ENCODE assay signal across 8 cellular contexts in genomic region chrX:51742586-51742985, GRCh38. TPM values are rescaled to one million over a fixed set of nuclear protein-coding genes. Genes with fewer than 3 reads are reported as not detected.
DNase-seq lines count a peak whose midpoint lies in the region; ATAC-seq and TF ChIP-seq lines count a peak whose summit lies in the region.

No MANE protein-coding gene starts in this region.

- TF ChIP-seq CTCF in left ventricle myocardium inferior (IDR thresholded peaks at IDR 0.05; ENCODE audit: borderline replicate concordance): no peak
- TF ChIP-seq CTCF in lower lobe of right lung (IDR thresholded peaks at IDR 0.05): no peak
- no peak for TF ChIP-seq CTCF in upper lobe of right lung (IDR thresholded peaks at IDR 0.05)

- peaks cover 10% of the 10 kb centered on the region for H3K4me1 ChIP-seq in left ventricle myocardium inferior
- H3K4me1 ChIP-seq in lower lobe of right lung: peaks cover 3% of the 10 kb centered on the region
- H3K4me1 ChIP-seq in upper lobe of right lung: no peaks in the 10 kb centered on the region

- peak overlapping the region; percentile 84 for H3K4me3 Mint-ChIP-seq in activated naive CD8-positive, alpha-beta T cell treated with anti-CD3 and anti-CD28 coated beads, Interleukin-2, amount 50 U/mL, for 24 hours

- H3K36me3 Mint-ChIP-seq in activated naive CD8-positive, alpha-beta T cell treated with anti-CD3 and anti-CD28 coated beads, Interleukin-2, amount 50 U/mL, for 24 hours (ENCODE audit: low read depth): peaks cover 27% of the 10 kb centered on the region

- H3K9me3 ChIP-seq in left ventricle myocardium inferior (replicated peaks): peaks cover 10% of the 10 kb centered on the region
- no peaks in the 10 kb centered on the region for H3K9me3 ChIP-seq in lower lobe of right lung
- no peaks in the 10 kb centered on the region for H3K9me3 ChIP-seq in upper lobe of right lung

- no peak overlapping the region for H3K27ac Mint-ChIP-seq in activated naive CD8-positive, alpha-beta T cell treated with anti-CD3 and anti-CD28 coated beads, Interleukin-2, amount 50 U/mL, for 24 hours

- H3K27me3 Mint-ChIP-seq in activated naive CD8-positive, alpha-beta T cell treated with anti-CD3 and anti-CD28 coated beads, Interleukin-2, amount 50 U/mL, for 24 hours: peaks cover 6% of the 10 kb centered on the region

- ATAC-seq in Right ventricle myocardium inferior (no peak), lower lobe of right lung (no peak), upper lobe of right lung (no peak), HG02642 (IDR thresholded peaks at IDR 0.05; ENCODE audit: poor library complexity, unreplicated experiment) (no peak)
- no peak for ATAC-seq in activated naive CD8-positive, alpha-beta T cell treated with anti-CD3 and anti-CD28 coated beads, Interleukin-2, amount 50 U/mL, for 24 hours

- intact Hi-C loops in left ventricle myocardium inferior (cut with micrococcal nuclease) (no loop called here), Right ventricle myocardium inferior (cut with DNase I) (no loop called here), lower lobe of right lung (cut with DNase I) (no loop called here), upper lobe of right lung (cut with DNase I) (no loop called here)

- H3K36me3 ChIP-seq in left ventricle myocardium inferior (no peaks in the 10 kb centered on the region), lower lobe of right lung (no peaks in the 10 kb centered on the region), upper lobe of right lung (no peaks in the 10 kb centered on the region)

- H3K9me3 Mint-ChIP-seq in activated naive CD8-positive, alpha-beta T cell treated with anti-CD3 and anti-CD28 coated beads, Interleukin-2, amount 50 U/mL, for 24 hours: peaks cover 15% of the 10 kb centered on the region

- peak overlapping the region; percentile 79 for H3K27ac ChIP-seq in left ventricle myocardium inferior (replicated peaks)
- H3K27ac ChIP-seq in lower lobe of right lung: no peak overlapping the region
- peak overlapping the region; percentile 74 for H3K27ac ChIP-seq in upper lobe of right lung

- H3K4me1 Mint-ChIP-seq in activated naive CD8-positive, alpha-beta T cell treated with anti-CD3 and anti-CD28 coated beads, Interleukin-2, amount 50 U/mL, for 24 hours: peaks cover 20% of the 10 kb centered on the region

- H3K27me3 ChIP-seq in left ventricle myocardium inferior (ENCODE audit: low read depth) (peaks cover 13% of the 10 kb centered on the region), lower lobe of right lung (ENCODE audit: low read depth) (no peaks in the 10 kb centered on the region), upper lobe of right lung (no peaks in the 10 kb centered on the region)

- DNase-seq in left ventricle myocardium inferior: no peak
- DNase-seq in Right ventricle myocardium inferior (ENCODE audit: missing footprints): no peak
- DNase-seq in activated naive CD8-positive, alpha-beta T cell treated with anti-CD3 and anti-CD28 coated beads, Interleukin-2, amount 50 U/mL, for 24 hours: no peak
- no peak for DNase-seq in lower lobe of right lung
- DNase-seq in upper lobe of right lung: no peak
- no peak for DNase-seq in effector CD8-positive, alpha-beta T cell (lab: John Stamatoyannopoulos, UW)
- no peak for DNase-seq in NCI-H446 treated with DMSO at 0.1 percent for 48 hours (lab: John Stamatoyannopoulos, UW)

- H3K4me3 ChIP-seq in left ventricle myocardium inferior (peak overlapping the region; percentile 79), lower lobe of right lung (peak overlapping the region; percentile 65), upper lobe of right lung (peak overlapping the region; percentile 61)

RNA-seq across cellular contexts. Expression of gene GSPT2, which starts 0.7 kb away (rescaled TPM):
- total RNA-seq in left ventricle myocardium inferior (8.8 TPM), Right ventricle myocardium inferior (8.6 TPM), lower lobe of right lung (7.7 TPM), upper lobe of right lung (10.4 TPM)

RNA-seq across cellular contexts. Expression of gene CENPVL1, which starts 32.3 kb away (rescaled TPM):
- total RNA-seq in left ventricle myocardium inferior (not detected), Right ventricle myocardium inferior (not detected), lower lobe of right lung (not detected), upper lobe of right lung (not detected)

RNA-seq across cellular contexts. Expression of gene CENPVL2, which starts 60.0 kb away (rescaled TPM):
- total RNA-seq in left ventricle myocardium inferior (not detected), Right ventricle myocardium inferior (not detected), lower lobe of right lung (not detected), upper lobe of right lung (not detected)
